1 cellular context compared by ENCODE assay signal in genomic region chr5:155746340-155747038, GRCh38.
TF ChIP-seq lines count a peak whose summit lies in the region.

No MANE protein-coding gene starts in this region.

TF ChIP-seq in K562, 482 proteins besides CTCF, POLR2A, EP300 and RAD21 (continued from another document):
- TF ChIP-seq ZNF407 (IDR thresholded peaks at IDR 0.05; ENCODE audit: low read depth) (no peak), ZNF280A (IDR thresholded peaks at IDR 0.05; ENCODE audit: low read depth, partially characterized antibody) (no peak), PHB2 (IDR thresholded peaks at IDR 0.05; ENCODE audit: low read depth) (no peak), ATF2 (CRISPR knock-in tag; IDR thresholded peaks at IDR 0.05) (no peak), ZNF316 (IDR thresholded peaks at IDR 0.05) (peak; percentile 62)
